18 cellular contexts compared by ENCODE assay signal in the genomic region with DNA sequence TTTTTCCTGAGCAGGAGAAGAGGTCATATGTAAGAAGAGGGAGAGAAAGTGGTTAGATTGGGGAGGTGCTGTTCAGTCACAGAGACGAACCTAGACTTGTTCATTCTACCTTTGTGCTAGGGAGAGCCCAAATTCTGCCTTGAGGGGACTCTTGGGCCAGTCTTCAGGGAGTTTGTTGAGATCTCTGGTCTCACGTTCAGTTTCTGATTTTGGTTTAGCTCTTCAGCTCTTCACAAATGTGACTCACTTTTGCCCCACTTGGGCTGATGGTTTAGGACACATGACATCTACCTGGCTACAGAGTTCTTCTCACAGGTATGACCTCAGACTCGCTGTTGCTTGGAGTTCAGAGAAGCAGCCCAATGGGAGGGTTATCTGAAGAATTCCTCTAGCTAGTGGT.
"Had no signal": no experiment of that assay in that cellular context is flagged by ENCODE, and none has a peak within 500 bp of the region (broad histone marks: within the 10 kb centered on the region; RNA-seq: fewer than 3 reads in every experiment).

No MANE protein-coding gene starts in this region.

- H3K4me3 ChIP-seq: esophagus squamous epithelium, left ventricle myocardium inferior, suprapubic skin, vagina had no signal

- H3K36me3 ChIP-seq: esophagus squamous epithelium, left ventricle myocardium inferior, suprapubic skin, vagina had no signal

- H3K27me3 Mint-ChIP-seq: effector memory CD8-positive, alpha-beta T cell had no signal

- H3K9me3 Mint-ChIP-seq: effector memory CD8-positive, alpha-beta T cell; immature natural killer cell had no signal

- H3K27ac ChIP-seq: esophagus squamous epithelium, left ventricle myocardium inferior, suprapubic skin, vagina had no signal

- H3K36me3 Mint-ChIP-seq: brain, immature natural killer cell had no signal

- H3K9me3 ChIP-seq: esophagus squamous epithelium, left ventricle myocardium inferior, suprapubic skin, vagina had no signal

- ATAC-seq: effector memory CD8-positive, alpha-beta T cell had no signal

- DNase-seq: activated CD4-positive, alpha-beta T cell treated with anti-CD3 and anti-CD28 coated beads, Interleukin-2, amount 50 U/mL, for 1 hour; activated effector memory CD4-positive, alpha-beta T cell treated with anti-CD3 and anti-CD28 coated beads, Interleukin-2, amount 50 U/mL, for 16 hours; anterior cingulate cortex; caudate nucleus; effector memory CD8-positive, alpha-beta T cell; esophagus squamous epithelium; immature natural killer cell; kidney glomerular epithelial cell; left ventricle myocardium inferior; mammary epithelial cell; retina; stimulated activated CD4-positive, alpha-beta T cell treated with anti-CD3 and anti-CD28 coated beads, Interleukin-1b, Interleukin-23, amount 100 ng/mL, for 48 hours; stimulated activated CD8-positive, alpha-beta memory T cell treated with anti-CD3 and anti-CD28 coated beads, Interleukin-4, amount 100 ng/mL, for 48 hours; stimulated activated naive CD4-positive, alpha-beta T cell treated with Interleukin-2 at 50 U/mL for 16 hours; trophoblast cell had no signal

- H3K4me3 Mint-ChIP-seq: brain; effector memory CD8-positive, alpha-beta T cell; immature natural killer cell had no signal

- H3K27me3 ChIP-seq: esophagus squamous epithelium, suprapubic skin, vagina had no signal

- H3K4me1 Mint-ChIP-seq: immature natural killer cell had no signal

- H3K27ac Mint-ChIP-seq: brain; effector memory CD8-positive, alpha-beta T cell; immature natural killer cell had no signal

- H3K4me1 ChIP-seq: esophagus squamous epithelium, left ventricle myocardium inferior, suprapubic skin, vagina had no signal
